Comparison of ENCODE assay signal across 1 cellular context in genomic region chr17:76398523-76399174, GRCh38.
TF ChIP-seq lines count a peak whose summit lies in the region.

No MANE protein-coding gene starts in this region.

TF ChIP-seq in SK-N-SH treated with all-trans-retinoic acid at 6 μM for 48 hours, 23 proteins besides CTCF, POLR2A, EP300 and RAD21 (continued from another document):
- TF ChIP-seq PATZ1 (CRISPR knock-in tag; IDR thresholded peaks at IDR 0.05; ENCODE audit: borderline replicate concordance) (no peak), ESRRG (CRISPR knock-in tag; IDR thresholded peaks at IDR 0.05) (no peak), GLIS3 (CRISPR knock-in tag; IDR thresholded peaks at IDR 0.05) (no peak), ZFP30 (CRISPR knock-in tag; IDR thresholded peaks at IDR 0.05) (no peak), TOX (CRISPR knock-in tag; IDR thresholded peaks at IDR 0.05; ENCODE audit: borderline replicate concordance) (no peak), ARNTL (CRISPR knock-in tag; IDR thresholded peaks at IDR 0.05; ENCODE audit: borderline replicate concordance, low read depth) (no peak), ZNF8 (CRISPR knock-in tag; IDR thresholded peaks at IDR 0.05) (no peak)
- TF ChIP-seq, protein P1, sequence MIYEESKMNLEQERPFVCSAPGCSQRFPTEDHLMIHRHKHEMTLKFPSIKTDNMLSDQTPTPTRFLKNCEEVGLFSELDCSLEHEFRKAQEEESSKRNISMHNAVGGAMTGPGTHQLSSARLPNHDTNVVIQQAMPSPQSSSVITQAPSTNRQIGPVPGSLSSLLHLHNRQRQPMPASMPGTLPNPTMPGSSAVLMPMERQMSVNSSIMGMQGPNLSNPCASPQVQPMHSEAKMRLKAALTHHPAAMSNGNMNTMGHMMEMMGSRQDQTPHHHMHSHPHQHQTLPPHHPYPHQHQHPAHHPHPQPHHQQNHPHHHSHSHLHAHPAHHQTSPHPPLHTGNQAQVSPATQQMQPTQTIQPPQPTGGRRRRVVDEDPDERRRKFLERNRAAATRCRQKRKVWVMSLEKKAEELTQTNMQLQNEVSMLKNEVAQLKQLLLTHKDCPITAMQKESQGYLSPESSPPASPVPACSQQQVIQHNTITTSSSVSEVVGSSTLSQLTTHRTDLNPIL (CRISPR knock-in tag; IDR thresholded peaks at IDR 0.05; ENCODE audit: low read depth): no peak
- TF ChIP-seq, protein P2, sequence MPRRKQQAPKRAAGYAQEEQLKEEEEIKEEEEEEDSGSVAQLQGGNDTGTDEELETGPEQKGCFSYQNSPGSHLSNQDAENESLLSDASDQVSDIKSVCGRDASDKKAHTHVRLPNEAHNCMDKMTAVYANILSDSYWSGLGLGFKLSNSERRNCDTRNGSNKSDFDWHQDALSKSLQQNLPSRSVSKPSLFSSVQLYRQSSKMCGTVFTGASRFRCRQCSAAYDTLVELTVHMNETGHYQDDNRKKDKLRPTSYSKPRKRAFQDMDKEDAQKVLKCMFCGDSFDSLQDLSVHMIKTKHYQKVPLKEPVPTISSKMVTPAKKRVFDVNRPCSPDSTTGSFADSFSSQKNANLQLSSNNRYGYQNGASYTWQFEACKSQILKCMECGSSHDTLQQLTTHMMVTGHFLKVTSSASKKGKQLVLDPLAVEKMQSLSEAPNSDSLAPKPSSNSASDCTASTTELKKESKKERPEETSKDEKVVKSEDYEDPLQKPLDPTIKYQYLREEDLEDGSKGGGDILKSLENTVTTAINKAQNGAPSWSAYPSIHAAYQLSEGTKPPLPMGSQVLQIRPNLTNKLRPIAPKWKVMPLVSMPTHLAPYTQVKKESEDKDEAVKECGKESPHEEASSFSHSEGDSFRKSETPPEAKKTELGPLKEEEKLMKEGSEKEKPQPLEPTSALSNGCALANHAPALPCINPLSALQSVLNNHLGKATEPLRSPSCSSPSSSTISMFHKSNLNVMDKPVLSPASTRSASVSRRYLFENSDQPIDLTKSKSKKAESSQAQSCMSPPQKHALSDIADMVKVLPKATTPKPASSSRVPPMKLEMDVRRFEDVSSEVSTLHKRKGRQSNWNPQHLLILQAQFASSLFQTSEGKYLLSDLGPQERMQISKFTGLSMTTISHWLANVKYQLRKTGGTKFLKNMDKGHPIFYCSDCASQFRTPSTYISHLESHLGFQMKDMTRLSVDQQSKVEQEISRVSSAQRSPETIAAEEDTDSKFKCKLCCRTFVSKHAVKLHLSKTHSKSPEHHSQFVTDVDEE (CRISPR knock-in tag; IDR thresholded peaks at IDR 0.05): no peak
TF ChIP-seq in SK-N-SH treated with all-trans-retinoic acid at 6 μM for 48 hours: peak in this region for 0.
